ENCODE assay signal across 1 cellular context in the genomic region with DNA sequence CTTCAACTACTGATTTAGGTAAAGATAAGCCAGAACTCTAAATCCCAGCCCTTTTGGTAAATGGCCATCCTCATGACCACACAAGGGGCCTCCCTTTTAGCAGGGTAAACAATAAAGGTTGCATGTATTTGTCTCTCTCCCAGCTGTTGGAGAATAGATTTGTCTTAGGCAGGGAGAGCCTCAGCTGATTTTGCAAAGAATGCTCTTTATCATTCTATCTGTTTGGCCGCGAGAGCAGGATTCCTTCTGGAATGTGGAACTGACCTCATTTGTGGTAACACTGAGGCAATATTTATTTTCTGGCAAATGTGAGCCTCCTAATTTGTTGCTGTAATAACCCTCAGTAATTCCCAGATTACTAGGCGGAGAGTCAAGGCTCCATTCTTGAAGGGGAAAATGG.
TF ChIP-seq lines count a peak whose summit lies in the region.

No MANE protein-coding gene starts in this region.

TF ChIP-seq in GM23338, 12 proteins besides CTCF, POLR2A, EP300 and RAD21 (continued from another document):
- TF ChIP-seq STAT1 (IDR thresholded peaks at IDR 0.05; ENCODE audit: unreplicated experiment) (no peak), POLR2AphosphoS5 (IDR thresholded peaks at IDR 0.05; ENCODE audit: low read depth) (no peak), ZNF114 (CRISPR knock-in tag; IDR thresholded peaks at IDR 0.05) (no peak), EZH2phosphoT487 (IDR thresholded peaks at IDR 0.05; ENCODE audit: unreplicated experiment) (no peak), EZH2 (IDR thresholded peaks at IDR 0.05; ENCODE audit: low read depth, unreplicated experiment) (no peak)
